ENCODE assay signal across 9 cellular contexts in genomic region chr7:2956526-2957368, GRCh38.
DNase-seq lines count a peak whose midpoint lies in the region; ATAC-seq, FAIRE-seq and TF ChIP-seq lines count a peak whose summit lies in the region.
"Had no signal": no experiment of that assay in that cellular context is flagged by ENCODE, and none has a peak within 500 bp of the region (broad histone marks: within the 10 kb centered on the region; RNA-seq: fewer than 3 reads in every experiment).

No MANE protein-coding gene starts in this region.

- H3K36me3 ChIP-seq in hepatocyte (replicated peaks; ENCODE audit: insufficient read depth, low read depth) (no peaks in the 10 kb centered on the region), upper lobe of right lung (no peaks in the 10 kb centered on the region)

- WGBS in hepatocyte (ENCODE audit: low lambda C conversion rate, missing lambda C conversion rate) = 78% methylated on average over 12 of the region's 12 CpGs

- DNase-seq in activated naive CD4-positive, alpha-beta T cell treated with Interleukin-2 at 50 U/mL for 16 hours = peak; percentile 50
- DNase-seq in activated naive CD4-positive, alpha-beta T cell treated with anti-CD3 and anti-CD28 coated beads, Interleukin-2, amount 50 U/mL, for 16 hours = no peak
- peak; percentile 74 for DNase-seq in activated CD8-positive, alpha-beta memory T cell treated with anti-CD3 and anti-CD28 coated beads, Interleukin-2, amount 50 U/mL, for 48 hours
- peak; percentile 30 for DNase-seq in hepatocyte (ENCODE audit: low spot score)
- peak; percentile 52 for DNase-seq in upper lobe of right lung
- DNase-seq in NCI-H1417 (lab: John Stamatoyannopoulos, UW) = no peak
- no peak for DNase-seq in frontal cortex (ENCODE audit: low spot score in 2 of 2)

- H4K20me1 ChIP-seq in hepatocyte (ENCODE audit: insufficient read depth, poor library complexity, severe bottlenecking) = no peaks in the 10 kb centered on the region

- no peaks in the 10 kb centered on the region for H3K9me2 ChIP-seq in hepatocyte (replicated peaks; ENCODE audit: insufficient read depth)

- H3K4me2 ChIP-seq in hepatocyte = no peak overlapping the region

- no peak overlapping the region for H3K27ac ChIP-seq in hepatocyte
- H3K27ac ChIP-seq in upper lobe of right lung = no peak overlapping the region
- H3K27ac ChIP-seq: dorsolateral prefrontal cortex had no signal

- ATAC-seq in upper lobe of right lung (peak; percentile 57), HG02623 (IDR thresholded peaks at IDR 0.05; ENCODE audit: unreplicated experiment) (no peak)

- intact Hi-C loops in upper lobe of right lung (cut with DNase I) = no loop called here

- H3K4me1 ChIP-seq in hepatocyte (ENCODE audit: insufficient read depth) = no peaks in the 10 kb centered on the region
- H3K4me1 ChIP-seq in upper lobe of right lung = peaks cover 1% of the 10 kb centered on the region

- H3K9me3 ChIP-seq in hepatocyte (ENCODE audit: low read depth) (no peaks in the 10 kb centered on the region), upper lobe of right lung (no peaks in the 10 kb centered on the region)

- H3K79me2 ChIP-seq in hepatocyte = no peaks in the 10 kb centered on the region

- H2AFZ ChIP-seq in hepatocyte = no peak overlapping the region

- no peaks in the 10 kb centered on the region for H3K27me3 ChIP-seq in hepatocyte
- H3K27me3 ChIP-seq in upper lobe of right lung = no peaks in the 10 kb centered on the region

- FAIRE-seq in frontal cortex (lab: Jason Lieb, UNC) = no peak

- TF ChIP-seq CTCF in hepatocyte (IDR thresholded peaks at IDR 0.05; ENCODE audit: poor library complexity) (no peak), upper lobe of right lung (IDR thresholded peaks at IDR 0.05) (no peak)

- H3K4me3 ChIP-seq in hepatocyte = no peak overlapping the region
- no peak overlapping the region for H3K4me3 ChIP-seq in upper lobe of right lung
- H3K4me3 ChIP-seq: dorsolateral prefrontal cortex had no signal

Comparison
In these comparisons a context has a peak if more than half of its experiments do, and no peak if none do; other contexts are left out.
1. DNase-seq: peak in activated naive CD4-positive, alpha-beta T cell treated with Interleukin-2 at 50 U/mL for 16 hours (single experiment), activated CD8-positive, alpha-beta memory T cell treated with anti-CD3 and anti-CD28 coated beads, Interleukin-2, amount 50 U/mL, for 48 hours (single experiment), hepatocyte (single experiment) and upper lobe of right lung (single experiment); none in activated naive CD4-positive, alpha-beta T cell treated with anti-CD3 and anti-CD28 coated beads, Interleukin-2, amount 50 U/mL, for 16 hours (single experiment), NCI-H1417 (0 of 3) and frontal cortex (0 of 2).